In the genomic region with DNA sequence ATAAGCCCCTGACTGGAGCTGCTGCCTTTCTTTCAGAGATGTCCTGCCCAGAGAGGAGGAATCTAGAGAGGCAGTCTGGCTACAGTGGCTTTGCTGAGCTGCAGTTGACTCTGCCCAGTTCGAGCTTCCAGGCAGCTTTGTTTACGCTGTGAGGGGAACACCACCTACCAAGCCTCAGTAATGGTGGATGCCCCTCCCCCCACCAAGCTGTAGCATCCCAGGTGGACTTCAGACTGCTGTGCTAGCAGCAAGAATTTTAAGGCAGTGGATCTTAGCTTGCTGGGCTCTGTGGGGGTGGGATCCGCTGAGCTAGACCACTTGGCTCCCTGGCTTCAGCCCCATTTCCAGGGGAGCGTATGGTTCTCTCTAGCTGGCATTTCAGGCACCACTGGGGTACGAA, we compare ENCODE assay signal across 1 cellular context.
A peak's percentile ranks its signal among the peaks of the same experiment; 100 is the strongest.
TF ChIP-seq lines count a peak whose summit lies in the region.

No MANE protein-coding gene starts in this region.

TF ChIP-seq in HepG2, 621 proteins besides CTCF, POLR2A, EP300 and RAD21:
- TF ChIP-seq HNF4A (CRISPR knock-in tag; IDR thresholded peaks at IDR 0.05) = peak; percentile 47; the same call in 1 of the 2 replicates
- TF ChIP-seq, protein P1, sequence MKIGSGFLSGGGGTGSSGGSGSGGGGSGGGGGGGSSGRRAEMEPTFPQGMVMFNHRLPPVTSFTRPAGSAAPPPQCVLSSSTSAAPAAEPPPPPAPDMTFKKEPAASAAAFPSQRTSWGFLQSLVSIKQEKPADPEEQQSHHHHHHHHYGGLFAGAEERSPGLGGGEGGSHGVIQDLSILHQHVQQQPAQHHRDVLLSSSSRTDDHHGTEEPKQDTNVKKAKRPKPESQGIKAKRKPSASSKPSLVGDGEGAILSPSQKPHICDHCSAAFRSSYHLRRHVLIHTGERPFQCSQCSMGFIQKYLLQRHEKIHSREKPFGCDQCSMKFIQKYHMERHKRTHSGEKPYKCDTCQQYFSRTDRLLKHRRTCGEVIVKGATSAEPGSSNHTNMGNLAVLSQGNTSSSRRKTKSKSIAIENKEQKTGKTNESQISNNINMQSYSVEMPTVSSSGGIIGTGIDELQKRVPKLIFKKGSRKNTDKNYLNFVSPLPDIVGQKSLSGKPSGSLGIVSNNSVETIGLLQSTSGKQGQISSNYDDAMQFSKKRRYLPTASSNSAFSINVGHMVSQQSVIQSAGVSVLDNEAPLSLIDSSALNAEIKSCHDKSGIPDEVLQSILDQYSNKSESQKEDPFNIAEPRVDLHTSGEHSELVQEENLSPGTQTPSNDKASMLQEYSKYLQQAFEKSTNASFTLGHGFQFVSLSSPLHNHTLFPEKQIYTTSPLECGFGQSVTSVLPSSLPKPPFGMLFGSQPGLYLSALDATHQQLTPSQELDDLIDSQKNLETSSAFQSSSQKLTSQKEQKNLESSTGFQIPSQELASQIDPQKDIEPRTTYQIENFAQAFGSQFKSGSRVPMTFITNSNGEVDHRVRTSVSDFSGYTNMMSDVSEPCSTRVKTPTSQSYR (CRISPR knock-in tag; IDR thresholded peaks at IDR 0.05; ENCODE audit: borderline replicate concordance) = peak; percentile 87
TF ChIP-seq in HepG2: peak in this region for 2; not testable (repeated sequence) for 619.
